ENCODE assay signal across 9 cellular contexts in genomic region chr16:275041-275621, GRCh38. TPM values are rescaled to one million over a fixed set of nuclear protein-coding genes. Genes with fewer than 3 reads are reported as not detected.
DNase-seq lines count a peak whose midpoint lies in the region; ATAC-seq and TF ChIP-seq lines count a peak whose summit lies in the region.
"Had no signal": no experiment of that assay in that cellular context is flagged by ENCODE, and none has a peak within 500 bp of the region (broad histone marks: within the 10 kb centered on the region; RNA-seq: fewer than 3 reads in every experiment).

No MANE protein-coding gene starts in this region.

- no peaks in the 10 kb centered on the region for H3K36me3 ChIP-seq in lung (ENCODE audit: control insufficient read depth in 2 of 2, insufficient read depth in 2 of 2, low read length in 2 of 2)

- H3K27ac ChIP-seq in lung (ENCODE audit: low read depth in 1 of 2, low read length in 1 of 2), result no peak overlapping the region

- peaks cover 7% of the 10 kb centered on the region for H3K27me3 ChIP-seq in lung (ENCODE audit: control insufficient read depth, insufficient read depth)

- H3K4me1 ChIP-seq in lung (ENCODE audit: control insufficient read depth in 2 of 2, insufficient read depth in 2 of 2, low read length in 2 of 2), result peaks cover 0 to 14% of the 10 kb centered on the region in 2 donors

- H3K4me3 ChIP-seq in lung, result peak overlapping the region; percentile 45

- H3K36me3 Mint-ChIP-seq in central memory CD8-positive, alpha-beta T cell (ENCODE audit: insufficient read depth), result peaks cover 2% of the 10 kb centered on the region

- peak; percentile 4 for ATAC-seq in Right ventricle myocardium inferior
- ATAC-seq in central memory CD8-positive, alpha-beta T cell (replicated peaks; ENCODE audit: extremely low read depth, poor library complexity, severe bottlenecking), result no peak
- peak; percentile 32 for ATAC-seq in lung (ENCODE audit: insufficient read depth, low FRiP score)
- no peak for ATAC-seq in HG02678 (IDR thresholded peaks at IDR 0.05; ENCODE audit: unreplicated experiment)
- ATAC-seq in GM18873 (IDR thresholded peaks at IDR 0.05; ENCODE audit: low FRiP score, unreplicated experiment), result no peak

- H3K27ac Mint-ChIP-seq in central memory CD8-positive, alpha-beta T cell (ENCODE audit: low read depth), result no peak overlapping the region

- intact Hi-C loops in Right ventricle myocardium inferior (cut with DNase I), result no loop called here
- intact Hi-C loops in cardiac septum (cut with DNase I), result no loop called here

- DNase-seq in Right ventricle myocardium inferior (ENCODE audit: missing footprints) (no peak), cardiac septum (ENCODE audit: low spot score) (no peak), lung (ENCODE audit: low spot score) (no peak), glomerular visceral epithelial cell (ENCODE audit: extremely low spot score) (no peak), dedifferentiated amniotic fluid mesenchymal stem cell (ENCODE audit: extremely low spot score) (no peak)
- no peak for DNase-seq in central memory CD8-positive, alpha-beta T cell (ENCODE audit: low spot score in 2 of 2)

- no peaks in the 10 kb centered on the region for H3K27me3 Mint-ChIP-seq in central memory CD8-positive, alpha-beta T cell

- TF ChIP-seq CTCF in lung (IDR thresholded peaks at IDR 0.05; ENCODE audit: control extremely low read depth, extremely low read depth), result no peak

- H3K9me3 ChIP-seq in lung (ENCODE audit: control insufficient read depth in 2 of 2, insufficient read depth in 1 of 2, low read length in 1 of 2), result peaks cover 0 to 1% of the 10 kb centered on the region in 2 donors

- H3K4me3 Mint-ChIP-seq in central memory CD8-positive, alpha-beta T cell, result peak overlapping the region; percentile 51

- WGBS in lung, 2 donors, result 2 to 4% methylated on average over 45 to 54 of the region's 54 CpGs

- peaks cover 6% of the 10 kb centered on the region for H3K4me1 Mint-ChIP-seq in central memory CD8-positive, alpha-beta T cell

- no peaks in the 10 kb centered on the region for H3K9me3 Mint-ChIP-seq in central memory CD8-positive, alpha-beta T cell

RNA-seq across cellular contexts. Expression of gene RGS11, which starts 0.6 kb away (rescaled TPM):
- 15.4 TPM for total RNA-seq in Right ventricle myocardium inferior
- 31.4 TPM for total RNA-seq in cardiac septum
- total RNA-seq in lung, result 1 to 10 TPM; 2.6 to 3.9 TPM
- polyA plus RNA-seq in lung, result 1 to 10 TPM; 1.8 to 5.6 TPM
- total RNA-seq: mononuclear cell had no signal

RNA-seq across cellular contexts. Expression of gene ARHGDIG, which starts 5.3 kb away (rescaled TPM):
- total RNA-seq in Right ventricle myocardium inferior, result 9.3 TPM
- total RNA-seq in cardiac septum, result 2.8 TPM
- under 1 TPM in 1 of 2 donors, not detected in 1; 0.58 TPM for total RNA-seq in lung
- under 1 TPM; 0.07 to 0.26 TPM for polyA plus RNA-seq in lung
- total RNA-seq: mononuclear cell had no signal

RNA-seq across cellular contexts. Expression of gene PDIA2, which starts 7.8 kb away (rescaled TPM):
- total RNA-seq in Right ventricle myocardium inferior (1.6 TPM), cardiac septum (0.81 TPM), lung (under 1 TPM; 0.20 to 0.28 TPM)
- polyA plus RNA-seq in lung, result under 1 TPM; 0.19 to 0.65 TPM
- total RNA-seq: mononuclear cell had no signal

RNA-seq across cellular contexts. Expression of gene FAM234A, which starts 40.5 kb away (rescaled TPM):
- total RNA-seq in Right ventricle myocardium inferior (144 TPM), cardiac septum (137 TPM), lung (10 to 100 TPM; 67.1 to 78.5 TPM)
- polyA plus RNA-seq in lung, result 10 to 100 TPM; 41.5 to 52.4 TPM

RNA-seq across cellular contexts. Expression of gene LUC7L, which starts 45.9 kb away (rescaled TPM):
- total RNA-seq in Right ventricle myocardium inferior, result 23.5 TPM
- total RNA-seq in cardiac septum, result 30.9 TPM
- total RNA-seq in lung, result 100 to 1,000 TPM in 1 of 2 donors, 10 to 100 TPM in 1; 56.3 to 115 TPM
- 100 to 1,000 TPM in 1 of 2 donors, 10 to 100 TPM in 1; 35.2 to 105 TPM for polyA plus RNA-seq in lung

Comparison
In these comparisons a context has a peak if more than half of its experiments do, and no peak if none do; other contexts are left out.
1. ATAC-seq: peak in Right ventricle myocardium inferior (single experiment) and lung (single experiment); none in central memory CD8-positive, alpha-beta T cell (single experiment), HG02678 (single experiment) and GM18873 (single experiment).